In the genomic region with DNA sequence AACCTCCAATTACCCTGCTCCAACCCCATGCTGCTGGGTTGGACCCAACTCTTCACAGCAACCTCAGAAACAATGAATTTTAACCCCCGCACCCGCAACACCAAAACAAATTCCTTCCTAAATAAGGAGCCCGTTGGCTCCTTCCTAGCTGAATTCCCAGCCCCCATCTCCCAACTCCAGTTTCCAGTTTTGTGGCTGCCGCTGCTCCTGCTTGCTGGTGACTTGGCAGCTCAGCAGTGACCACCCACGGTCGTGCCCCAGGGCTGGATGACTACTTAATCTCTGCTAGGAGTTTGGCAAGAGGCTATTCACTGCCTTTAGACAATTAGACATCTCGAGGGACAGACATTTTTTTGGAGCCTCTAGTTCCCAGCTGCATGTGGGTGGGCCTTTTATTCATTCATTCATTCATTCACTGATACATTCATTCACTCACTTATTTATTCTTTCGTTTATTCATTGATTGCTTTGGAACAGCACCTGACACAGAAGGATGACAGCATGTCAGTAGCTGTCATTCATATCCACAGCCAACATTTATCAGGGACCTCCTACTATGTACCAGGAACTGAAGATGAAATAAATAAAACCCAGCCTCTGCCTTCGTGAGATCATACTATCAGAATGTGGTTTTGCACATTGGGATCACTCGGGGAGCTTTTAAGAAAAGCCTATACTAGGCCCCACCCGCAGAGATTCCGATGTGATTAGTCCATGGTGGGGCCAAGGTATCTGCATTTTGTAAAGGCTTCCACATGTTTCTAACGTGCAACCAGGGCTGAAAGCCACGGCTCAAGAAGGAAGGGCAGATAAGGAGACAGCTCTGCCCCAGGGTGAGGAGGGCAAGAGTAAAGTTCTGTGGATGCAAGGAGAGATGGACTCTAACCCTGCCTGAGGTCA, we compare ENCODE assay signal across 9 cellular contexts.
DNase-seq lines count a peak whose midpoint lies in the region; ATAC-seq and TF ChIP-seq lines count a peak whose summit lies in the region.
"Had no signal": no experiment of that assay in that cellular context is flagged by ENCODE, and none has a peak within 500 bp of the region (broad histone marks: within the 10 kb centered on the region; RNA-seq: fewer than 3 reads in every experiment).

No MANE protein-coding gene starts in this region.

- POLR2A ChIA-PET in AG04450 (lab: Yijun Ruan, JAX): interaction anchor here (0.7 to 1.2 kb wide), 2 partner anchors 109 to 217 kb away, joined by 3 read pairs; no protein-coding TSS in a partner anchor

- no peaks in the 10 kb centered on the region for H3K9me3 ChIP-seq in AG04450 (ENCODE audit: control insufficient read depth, insufficient read depth, low read length)
- no peaks in the 10 kb centered on the region for H3K9me3 ChIP-seq in HUES64 (ENCODE audit: insufficient read depth, low read depth, low read length)
- H3K9me3 ChIP-seq in mesodermal cell (ENCODE audit: control insufficient read depth, low read length): no peaks in the 10 kb centered on the region

- DNase-seq in AG04450 (ENCODE audit: low read depth, low spot score): peak; percentile 15
- DNase-seq in dedifferentiated amniotic fluid mesenchymal stem cell (ENCODE audit: extremely low spot score): peak; percentile 93
- no peak for DNase-seq in NOMO-1 treated with dmso at 0.1 percent for 144 hours (lab: John Stamatoyannopoulos, UW; ENCODE audit: unreplicated experiment)
- no peak for DNase-seq in NCI-H748 (lab: John Stamatoyannopoulos, UW; ENCODE audit: unreplicated experiment)
- DNase-seq: CD8-positive, alpha-beta T cell had no signal

- peaks cover 2% of the 10 kb centered on the region for H3K27me3 ChIP-seq in AG04450 (ENCODE audit: control insufficient read depth, insufficient read depth, low read length)
- peaks cover 24% of the 10 kb centered on the region; the same call in 1 of the 2 replicates for H3K27me3 ChIP-seq in HUES64 (ENCODE audit: insufficient read depth, low read length)

- H3K4me3 ChIP-seq in AG04450 (ENCODE audit: low read depth, low read length): no peak overlapping the region
- no peak overlapping the region for H3K4me3 ChIP-seq in HUES64 (ENCODE audit: low read length)
- no peak overlapping the region for H3K4me3 ChIP-seq in mesodermal cell (ENCODE audit: extremely low read depth, insufficient read depth, low read length, poor library complexity, severe bottlenecking)

- CTCF ChIA-PET in AG04450 (lab: Charles Lee): interaction anchor here (0.5 to 0.7 kb wide), 2 partner anchors 41 to 717 kb away, joined by 3 read pairs; no protein-coding TSS in a partner anchor

- ATAC-seq in HG03196 (IDR thresholded peaks at IDR 0.05; ENCODE audit: unreplicated experiment): no peak
- ATAC-seq in HG03457 (IDR thresholded peaks at IDR 0.05; ENCODE audit: unreplicated experiment): no peak
- ATAC-seq: CD8-positive, alpha-beta T cell had no signal

- 45% methylated on average over 14 of the region's 14 CpGs for WGBS in HUES64
- WGBS in mesodermal cell (ENCODE audit: insufficient coverage in 2 of 2), 2 experiments: 46 to 50% methylated on average over 10 to 14 of the region's 14 CpGs

- H3K36me3 ChIP-seq in HUES64 (ENCODE audit: insufficient read depth, low read length) (no peaks in the 10 kb centered on the region), mesodermal cell (ENCODE audit: control insufficient read depth, insufficient read depth, low read length) (no peaks in the 10 kb centered on the region)

- H3K27ac ChIP-seq in AG04450 (ENCODE audit: low read depth, low read length): no peak overlapping the region
- H3K27ac ChIP-seq in HUES64 (ENCODE audit: low read depth, low read length): peak overlapping the region; percentile 72
- peak overlapping the region; percentile 51 for H3K27ac ChIP-seq in mesodermal cell (ENCODE audit: low read depth, low read length, severe bottlenecking)

- TF ChIP-seq CTCF in AG04450 (IDR thresholded peaks at IDR 0.05; ENCODE audit: low read depth, low read length): no peak

- H3K4me1 ChIP-seq in HUES64 (ENCODE audit: insufficient read depth, low read length) (peaks cover 23% of the 10 kb centered on the region), mesodermal cell (ENCODE audit: control insufficient read depth, insufficient read depth, low read length, poor library complexity, severe bottlenecking) (peaks cover 50% of the 10 kb centered on the region)

- peak overlapping the region; percentile 22; the same call in 1 of the 2 replicates for H3K9ac ChIP-seq in HUES64 (ENCODE audit: low read depth, low read length)

Comparison
In these comparisons a context has a peak if more than half of its experiments do, and no peak if none do; other contexts are left out.
1. DNase-seq: peak in AG04450 (single experiment) and dedifferentiated amniotic fluid mesenchymal stem cell (single experiment); none in NOMO-1 treated with dmso at 0.1 percent for 144 hours (single experiment) and NCI-H748 (single experiment).